In the genomic region with DNA sequence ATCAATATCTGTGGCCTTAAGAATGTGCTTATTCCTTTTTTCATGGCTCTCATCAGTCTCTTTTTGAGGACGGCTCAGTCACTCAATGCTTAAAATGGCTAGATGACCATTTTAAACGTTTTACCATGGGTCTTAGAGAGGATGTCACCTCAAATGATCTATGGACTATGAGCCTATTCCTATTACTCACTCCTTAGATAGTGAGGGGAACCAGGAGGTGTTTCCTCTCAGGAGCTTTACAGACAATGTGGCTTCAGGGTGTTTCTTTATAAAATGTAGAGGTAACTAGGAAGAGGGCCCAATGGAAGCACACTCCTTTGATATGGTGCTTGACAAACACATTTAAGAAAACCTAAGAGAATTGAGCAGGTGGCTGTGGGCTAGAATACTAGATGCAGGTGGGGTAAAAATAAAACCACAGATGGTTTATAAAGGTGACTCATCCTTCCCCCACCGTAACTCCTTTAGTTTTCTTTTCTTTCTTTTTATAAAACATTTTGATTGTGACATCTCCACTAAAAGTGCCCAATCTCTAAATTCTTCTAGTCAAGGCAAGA, we compare ENCODE assay signal across 17 cellular contexts. TPM values are rescaled to one million over a fixed set of nuclear protein-coding genes. Genes with fewer than 3 reads are reported as not detected.
DNase-seq lines count a peak whose midpoint lies in the region; ATAC-seq and TF ChIP-seq lines count a peak whose summit lies in the region.
"Had no signal": no experiment of that assay in that cellular context is flagged by ENCODE, and none has a peak within 500 bp of the region (broad histone marks: within the 10 kb centered on the region; RNA-seq: fewer than 3 reads in every experiment).

No MANE protein-coding gene starts in this region.

- intact Hi-C loops in spleen (cut with DNase I; ENCODE audit: low total_unique reads): no loop called here

- H3K4me2 ChIP-seq in DND-41 (ENCODE audit: insufficient read depth, low read length): no peak overlapping the region

- no peak for TF ChIP-seq EP300 in tibial nerve (IDR thresholded peaks at IDR 0.05)

- no peaks in the 10 kb centered on the region for H3K9me3 Mint-ChIP-seq in activated T-helper 17 cell treated with anti-CD3 and anti-CD28 coated beads, Interleukin-2, amount 50 U/mL, for 72 hours

- H2AFZ ChIP-seq in DND-41 (ENCODE audit: low read depth, low read length): no peak overlapping the region

- H3K27me3 ChIP-seq in DND-41 (ENCODE audit: insufficient read depth, low read length, poor library complexity) (no peaks in the 10 kb centered on the region), iPS-20b (ENCODE audit: insufficient read depth, low read length) (peaks cover 22% of the 10 kb centered on the region), tibial nerve (peaks cover 0 to 16% of the 10 kb centered on the region in 2 donors), spleen (replicated peaks in 1 of 7) (peaks cover 0 to 53% (median 28%) of the 10 kb centered on the region in 7 donors)
- H3K27me3 ChIP-seq: breast epithelium had no signal

- H3K4me1 ChIP-seq in DND-41 (ENCODE audit: insufficient read depth, low read length): peaks cover 3% of the 10 kb centered on the region; the same call in 1 of the 2 replicates
- H3K4me1 ChIP-seq in iPS-20b (ENCODE audit: insufficient read depth, low read length): peaks cover 5% of the 10 kb centered on the region; the same call in 1 of the 2 replicates
- peaks cover 0 to 28% (median 0%) of the 10 kb centered on the region in 4 donors for H3K4me1 ChIP-seq in tibial nerve
- peaks cover 9 to 22% (median 20%) of the 10 kb centered on the region in 6 donors for H3K4me1 ChIP-seq in spleen
- H3K4me1 ChIP-seq: breast epithelium, prostate gland had no signal

- H3K27ac ChIP-seq in DND-41 (ENCODE audit: low read length): no peak overlapping the region
- no peak overlapping the region for H3K27ac ChIP-seq in iPS-20b (ENCODE audit: low read length)
- no peak overlapping the region for H3K27ac ChIP-seq in tibial nerve
- H3K27ac ChIP-seq in spleen: no peak overlapping the region
- H3K27ac ChIP-seq: C4-2B, lower lobe of right lung, prostate gland had no signal

- H3K27me3 Mint-ChIP-seq in activated T-helper 17 cell treated with anti-CD3 and anti-CD28 coated beads, Interleukin-2, amount 50 U/mL, for 72 hours: peaks cover 3% of the 10 kb centered on the region

- 43% methylated on average over 3 of the region's 3 CpGs for WGBS in tibial nerve, 2 donors
- WGBS in spleen, 5 donors: 38 to 52% (median 46%) methylated on average over 3 of the region's 3 CpGs

- H3K36me3 Mint-ChIP-seq in activated T-helper 17 cell treated with anti-CD3 and anti-CD28 coated beads, Interleukin-2, amount 50 U/mL, for 72 hours (ENCODE audit: low read depth): no peaks in the 10 kb centered on the region

- H3K9ac ChIP-seq in DND-41 (ENCODE audit: low read depth, low read length) (no peak overlapping the region), iPS-20b (ENCODE audit: low read depth, low read length) (peak overlapping the region; percentile 85; the same call in 1 of the 2 replicates)

- DNase-seq in A172 (ENCODE audit: low spot score) (peak; percentile 51), DND-41 (no peak), dedifferentiated amniotic fluid mesenchymal stem cell (ENCODE audit: extremely low spot score) (no peak), tibial nerve (ENCODE audit: low spot score in 2 of 2) (no peak), spleen (no peak)
- DNase-seq in activated CD4-positive, CD25-positive, alpha-beta regulatory T cell treated with anti-CD3 and anti-CD28 coated beads, Interleukin-2, amount 50 U/mL, for 72 hours: no peak
- DNase-seq: activated CD8-positive, alpha-beta memory T cell treated with anti-CD3 and anti-CD28 coated beads, Interleukin-2, amount 50 U/mL, for 4 hours; lower lobe of right lung; NCI-H345; PC-3; stimulated activated CD4-positive, alpha-beta T cell treated with anti-CD3 and anti-CD28 coated beads, Interleukin-2, amount 100 ng/mL, for 24 hours; T-helper 9 cell had no signal

- H3K36me3 ChIP-seq in DND-41 (ENCODE audit: insufficient read depth, low read length): no peaks in the 10 kb centered on the region
- H3K36me3 ChIP-seq in iPS-20b (ENCODE audit: insufficient read depth, low read depth, low read length): no peaks in the 10 kb centered on the region
- no peaks in the 10 kb centered on the region for H3K36me3 ChIP-seq in tibial nerve
- H3K36me3 ChIP-seq in spleen: no peaks in the 10 kb centered on the region
- H3K36me3 ChIP-seq: breast epithelium, lower lobe of right lung, prostate gland had no signal

- ATAC-seq in DND-41 (ENCODE audit: insufficient read depth, low read depth): peak; percentile 71
- no peak for ATAC-seq in activated T-helper 17 cell treated with anti-CD3 and anti-CD28 coated beads, Interleukin-2, amount 50 U/mL, for 72 hours (replicated peaks)
- ATAC-seq: PC-3 had no signal

- H3K79me2 ChIP-seq in DND-41 (ENCODE audit: insufficient read depth, low read length): no peaks in the 10 kb centered on the region

- TF ChIP-seq CTCF in DND-41 (IDR thresholded peaks at IDR 0.05; ENCODE audit: borderline replicate concordance, extremely low read depth, low read length, poor library complexity, severe bottlenecking): no peak
- no peak for TF ChIP-seq CTCF in tibial nerve (IDR thresholded peaks at IDR 0.05)
- no peak for TF ChIP-seq CTCF in spleen (IDR thresholded peaks at IDR 0.05 in 8 of 11, conservative IDR thresholded peaks at IDR 0.05 in 3 of 11)

- TF ChIP-seq POLR2A in tibial nerve (IDR thresholded peaks at IDR 0.05) (no peak), spleen (IDR thresholded peaks at IDR 0.05) (no peak)

- H3K27ac Mint-ChIP-seq in activated T-helper 17 cell treated with anti-CD3 and anti-CD28 coated beads, Interleukin-2, amount 50 U/mL, for 72 hours: no peak overlapping the region

- H3K9me3 ChIP-seq in DND-41 (ENCODE audit: insufficient read depth, low read length, severe bottlenecking) (no peaks in the 10 kb centered on the region), iPS-20b (ENCODE audit: insufficient read depth, low read depth, low read length) (no peaks in the 10 kb centered on the region), tibial nerve (no peaks in the 10 kb centered on the region), spleen (peaks cover 0 to 9% (median 0%) of the 10 kb centered on the region in 8 donors)
- H3K9me3 ChIP-seq: breast epithelium, lower lobe of right lung, prostate gland had no signal

- H3K4me3 ChIP-seq in DND-41 (ENCODE audit: low read depth in 1 of 2, low read length in 2 of 2) (no peak overlapping the region), iPS-20b (ENCODE audit: low read length) (peak overlapping the region; percentile 83), tibial nerve (no peak overlapping the region), spleen (no peak overlapping the region)

- H3K4me1 Mint-ChIP-seq in activated T-helper 17 cell treated with anti-CD3 and anti-CD28 coated beads, Interleukin-2, amount 50 U/mL, for 72 hours: peaks cover 20% of the 10 kb centered on the region

- H3K4me3 Mint-ChIP-seq in activated T-helper 17 cell treated with anti-CD3 and anti-CD28 coated beads, Interleukin-2, amount 50 U/mL, for 72 hours: peak overlapping the region; percentile 70

- H4K20me1 ChIP-seq in DND-41 (ENCODE audit: insufficient read depth, low read length): no peaks in the 10 kb centered on the region

RNA-seq across cellular contexts. Expression of gene TMEM200A, which starts 1.5 kb away (rescaled TPM):
- 21.9 and 23.4 TPM in 2 replicates for total RNA-seq in A172 (2014; rRNA removed; shearing (Covaris generic))
- total RNA-seq in activated T-helper 17 cell treated with anti-CD3 and anti-CD28 coated beads, Interleukin-2, amount 50 U/mL, for 72 hours: 1 to 10 TPM; 2.2 to 4.9 TPM
- total RNA-seq in tibial nerve: 10 to 100 TPM in 2 of 4 donors, 1 to 10 TPM in 2; 5.3 to 11.8 (median 8.1) TPM
- 1 to 10 TPM in 6 of 7 donors, under 1 TPM in 1; 0.68 to 2.3 (median 1.8) TPM for total RNA-seq in spleen
- under 1 TPM; 0.33 to 0.94 (median 0.90) TPM for polyA plus RNA-seq in spleen
